Comparison of ENCODE assay signal across 15 cellular contexts in the genomic region with DNA sequence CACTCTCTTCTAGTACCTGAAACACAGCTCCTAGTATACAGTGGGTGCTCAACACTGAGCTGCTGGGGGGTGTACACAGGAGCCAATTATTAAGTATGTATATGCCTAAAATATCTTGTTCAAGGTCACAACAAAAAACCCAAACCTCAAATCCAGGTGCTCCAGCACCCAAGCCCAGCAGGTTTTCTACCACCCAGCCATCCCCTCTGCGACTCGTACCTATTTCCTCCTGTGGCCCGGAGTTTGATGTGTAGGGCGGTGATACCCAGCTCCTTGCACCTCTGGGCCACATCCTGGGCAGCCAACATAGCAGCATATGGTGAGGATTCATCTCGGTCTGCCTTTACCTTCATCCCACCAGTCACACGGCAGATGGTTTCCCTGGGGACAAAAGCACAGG. TPM values are rescaled to one million over a fixed set of nuclear protein-coding genes. Genes with fewer than 3 reads are reported as not detected.
DNase-seq lines count a peak whose midpoint lies in the region; ATAC-seq and TF ChIP-seq lines count a peak whose summit lies in the region.
"Had no signal": no experiment of that assay in that cellular context is flagged by ENCODE, and none has a peak within 500 bp of the region (broad histone marks: within the 10 kb centered on the region; RNA-seq: fewer than 3 reads in every experiment).

No MANE protein-coding gene starts in this region.

- H3K9me3 ChIP-seq in BLaER1 treated with 17β-estradiol and CSF1 and Interleukin-3, amounts not matched to agents 10 nM and 100 nM (replicated peaks in 1 of 11): peaks cover 0 to 6% (median 0%) of the 10 kb centered on the region in 11 experiments; a peak in 2 of 22 replicates
- peaks cover 3% of the 10 kb centered on the region for H3K9me3 ChIP-seq in DND-41 (ENCODE audit: insufficient read depth, low read length, severe bottlenecking)
- no peaks in the 10 kb centered on the region for H3K9me3 ChIP-seq in BE2C
- H3K9me3 ChIP-seq in ascending aorta: no peaks in the 10 kb centered on the region
- H3K9me3 ChIP-seq: tibial nerve had no signal

- intact Hi-C loops in ascending aorta (cut with DNase I): no loop called here

- H2AFZ ChIP-seq in DND-41 (ENCODE audit: low read depth, low read length): no peak overlapping the region
- H2AFZ ChIP-seq: neural progenitor cell had no signal

- H3K4me3 ChIP-seq in BLaER1 treated with 17β-estradiol and CSF1 and Interleukin-3, amounts not matched to agents 10 nM and 100 nM: peak overlapping the region in 9 of 10 experiments; percentile 77 to 96 (median 88); a peak in 10 of 20 replicates
- no peak overlapping the region for H3K4me3 ChIP-seq in DND-41 (ENCODE audit: low read depth in 1 of 2, low read length in 2 of 2)
- H3K4me3 ChIP-seq in BE2C (ENCODE audit: low read depth, low read length): no peak overlapping the region; the same call in 1 of the 2 replicates
- no peak overlapping the region for H3K4me3 ChIP-seq in ascending aorta
- H3K4me3 ChIP-seq: neural progenitor cell, tibial nerve had no signal

- H3K79me2 ChIP-seq in DND-41 (ENCODE audit: insufficient read depth, low read length): peaks cover 39% of the 10 kb centered on the region

- H3K27me3 ChIP-seq in BLaER1 treated with 17β-estradiol and CSF1 and Interleukin-3, amounts not matched to agents 10 nM and 100 nM: no peaks in the 10 kb centered on the region
- H3K27me3 ChIP-seq in DND-41 (ENCODE audit: insufficient read depth, low read length, poor library complexity) (no peaks in the 10 kb centered on the region), BE2C (no peaks in the 10 kb centered on the region), ascending aorta (no peaks in the 10 kb centered on the region)
- H3K27me3 ChIP-seq: neural progenitor cell, tibial nerve had no signal

- H3K27ac ChIP-seq in BLaER1 treated with 17β-estradiol and CSF1 and Interleukin-3, amounts not matched to agents 10 nM and 100 nM: peak overlapping the region in 2 of 11 experiments; percentile 28 to 99; a peak in 6 of 22 replicates
- H3K27ac ChIP-seq in DND-41 (ENCODE audit: low read length) (no peak overlapping the region), ascending aorta (no peak overlapping the region)
- H3K27ac ChIP-seq: neural progenitor cell had no signal

- H3K36me3 Mint-ChIP-seq in WTC11 (peaks cover 61% of the 10 kb centered on the region), glutamatergic neuron (ENCODE audit: unreplicated experiment) (peaks cover 12% of the 10 kb centered on the region)

- TF ChIP-seq CTCF in DND-41 (IDR thresholded peaks at IDR 0.05; ENCODE audit: borderline replicate concordance, extremely low read depth, low read length, poor library complexity, severe bottlenecking): no peak
- TF ChIP-seq CTCF in WTC11 (IDR thresholded peaks at IDR 0.05): no peak
- TF ChIP-seq CTCF in glutamatergic neuron (IDR thresholded peaks at IDR 0.05; ENCODE audit: partially characterized antibody, unreplicated experiment): no peak
- TF ChIP-seq CTCF in BE2C (IDR thresholded peaks at IDR 0.05; ENCODE audit: low read depth, low read length): no peak
- TF ChIP-seq CTCF in ascending aorta (IDR thresholded peaks at IDR 0.05): no peak

- no peak for DNase-seq in DND-41
- DNase-seq in WTC11 (ENCODE audit: low spot score): no peak
- no peak for DNase-seq in glutamatergic neuron
- DNase-seq in BE2C: no peak
- DNase-seq in ascending aorta (ENCODE audit: low spot score in 2 of 2): no peak
- no peak for DNase-seq in cerebellar cortex (ENCODE audit: low spot score)
- DNase-seq: amniotic stem cell; effector CD8-positive, alpha-beta T cell; Kasumi-1; left cardiac atrium; NCI-H2107 had no signal

- H3K27ac Mint-ChIP-seq in WTC11 (peak overlapping the region; percentile 83), glutamatergic neuron (ENCODE audit: unreplicated experiment) (peak overlapping the region; percentile 54)
- H3K27ac Mint-ChIP-seq: neural progenitor cell had no signal

- H3K36me3 ChIP-seq in BLaER1 treated with 17β-estradiol and CSF1 and Interleukin-3, amounts not matched to agents 10 nM and 100 nM: peaks cover 55 to 75% (median 67%) of the 10 kb centered on the region in 11 experiments
- peaks cover 67% of the 10 kb centered on the region for H3K36me3 ChIP-seq in DND-41 (ENCODE audit: insufficient read depth, low read length)
- H3K36me3 ChIP-seq in BE2C: peaks cover 66% of the 10 kb centered on the region
- peaks cover 46% of the 10 kb centered on the region in 2 donors for H3K36me3 ChIP-seq in ascending aorta

- H3K27me3 Mint-ChIP-seq in WTC11 (ENCODE audit: low read depth) (no peaks in the 10 kb centered on the region; the same call in 1 of the 2 replicates), glutamatergic neuron (ENCODE audit: unreplicated experiment) (peaks cover 11% of the 10 kb centered on the region)

- CTCF ChIA-PET in WTC11 (lab: Charles Lee): interaction anchor here (0.6 to 1.3 kb wide), 2 partner anchors 33 to 48 kb away, joined by 3 read pairs; no protein-coding TSS in a partner anchor

- H3K9ac ChIP-seq in BLaER1 treated with 17β-estradiol and CSF1 and Interleukin-3, amounts not matched to agents 10 nM and 100 nM: peak overlapping the region; percentile 90 to 100 (median 95); a peak in 20 of 22 replicates
- no peak overlapping the region for H3K9ac ChIP-seq in DND-41 (ENCODE audit: low read depth, low read length)
- H3K9ac ChIP-seq: neural progenitor cell had no signal

- H3K4me1 ChIP-seq in BLaER1 treated with 17β-estradiol and CSF1 and Interleukin-3, amounts not matched to agents 10 nM and 100 nM: peaks cover 26 to 67% (median 66%) of the 10 kb centered on the region in 10 experiments
- H3K4me1 ChIP-seq in DND-41 (ENCODE audit: insufficient read depth, low read length) (peaks cover 35% of the 10 kb centered on the region), BE2C (peaks cover 7% of the 10 kb centered on the region), ascending aorta (peaks cover 4 to 10% of the 10 kb centered on the region in 2 donors)

- peaks cover 71 to 76% (median 74%) of the 10 kb centered on the region in 11 experiments for H4K20me1 ChIP-seq in BLaER1 treated with 17β-estradiol and CSF1 and Interleukin-3, amounts not matched to agents 10 nM and 100 nM
- peaks cover 65% of the 10 kb centered on the region for H4K20me1 ChIP-seq in DND-41 (ENCODE audit: insufficient read depth, low read length)

- ATAC-seq in DND-41 (ENCODE audit: insufficient read depth, low read depth): no peak
- no peak for ATAC-seq in WTC11
- ATAC-seq in GM21515 (IDR thresholded peaks at IDR 0.05; ENCODE audit: unreplicated experiment): no peak
- ATAC-seq: left cardiac atrium had no signal

- no peak overlapping the region for H3K4me3 Mint-ChIP-seq in WTC11
- H3K4me3 Mint-ChIP-seq in glutamatergic neuron (ENCODE audit: unreplicated experiment): peak overlapping the region; percentile 92

- H3K4me2 ChIP-seq in BLaER1 treated with 17β-estradiol and CSF1 and Interleukin-3, amounts not matched to agents 10 nM and 100 nM: peak overlapping the region; percentile 84 to 98 (median 91)
- peak overlapping the region; percentile 85 for H3K4me2 ChIP-seq in DND-41 (ENCODE audit: insufficient read depth, low read length)
- H3K4me2 ChIP-seq: neural progenitor cell had no signal

- H3K4me1 Mint-ChIP-seq in WTC11 (peaks cover 39% of the 10 kb centered on the region), glutamatergic neuron (ENCODE audit: low read depth, unreplicated experiment) (peaks cover 32% of the 10 kb centered on the region)

- POLR2A ChIA-PET in WTC11 (lab: Charles Lee): interaction anchor here (0.6 kb wide), 1 partner anchor 939 kb away, joined by 3 read pairs; no protein-coding TSS in a partner anchor

- H3K9me3 Mint-ChIP-seq in WTC11 (peaks cover 4% of the 10 kb centered on the region), glutamatergic neuron (ENCODE audit: unreplicated experiment) (peaks cover 9% of the 10 kb centered on the region)

TF ChIP-seq in WTC11, 78 proteins besides CTCF, POLR2A, EP300 and RAD21 (continues in another document):
- TF ChIP-seq, protein P1, sequence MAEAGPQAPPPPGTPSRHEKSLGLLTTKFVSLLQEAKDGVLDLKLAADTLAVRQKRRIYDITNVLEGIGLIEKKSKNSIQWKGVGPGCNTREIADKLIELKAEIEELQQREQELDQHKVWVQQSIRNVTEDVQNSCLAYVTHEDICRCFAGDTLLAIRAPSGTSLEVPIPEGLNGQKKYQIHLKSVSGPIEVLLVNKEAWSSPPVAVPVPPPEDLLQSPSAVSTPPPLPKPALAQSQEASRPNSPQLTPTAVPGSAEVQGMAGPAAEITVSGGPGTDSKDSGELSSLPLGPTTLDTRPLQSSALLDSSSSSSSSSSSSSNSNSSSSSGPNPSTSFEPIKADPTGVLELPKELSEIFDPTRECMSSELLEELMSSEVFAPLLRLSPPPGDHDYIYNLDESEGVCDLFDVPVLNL (CRISPR knock-in tag; IDR thresholded peaks at IDR 0.05; ENCODE audit: borderline replicate concordance, low read depth): no peak
- TF ChIP-seq ZNF671 (CRISPR knock-in tag; IDR thresholded peaks at IDR 0.05) (no peak), ZBTB21 (CRISPR knock-in tag; IDR thresholded peaks at IDR 0.05; ENCODE audit: borderline replicate concordance) (no peak), ZBTB43 (CRISPR knock-in tag; IDR thresholded peaks at IDR 0.05) (no peak), ZNF219 (CRISPR knock-in tag; IDR thresholded peaks at IDR 0.05; ENCODE audit: borderline replicate concordance) (no peak)

RNA-seq across cellular contexts. Expression of gene RPS14, which starts 3.0 kb away (rescaled TPM):
- total RNA-seq in WTC11 (2021) (2,564 to 2,814 TPM (median 2,812 TPM) in 3 replicates), glutamatergic neuron (ENCODE audit: unreplicated experiment) (1,465 TPM), ascending aorta (1,928 TPM)
- 2,025 TPM for polyA plus RNA-seq in BE2C (2012; ENCODE audit: insufficient read depth, insufficient read length, low read depth)

RNA-seq across cellular contexts. Expression of gene CD74, which starts 33.9 kb away (rescaled TPM):
- total RNA-seq in WTC11 (2021) (28.2 to 47.6 TPM (median 44.3 TPM) in 3 replicates), glutamatergic neuron (ENCODE audit: unreplicated experiment) (3.1 TPM), ascending aorta (1,940 TPM)
- 0.91 TPM for polyA plus RNA-seq in BE2C (2012; ENCODE audit: insufficient read depth, insufficient read length, low read depth)

Comparison
In these comparisons a context has a peak if more than half of its experiments do, and no peak if none do; other contexts are left out.
1. H3K4me3 ChIP-seq: peak in BLaER1 treated with 17β-estradiol and CSF1 and Interleukin-3, amounts not matched to agents 10 nM and 100 nM (9 of 10); none in DND-41 (0 of 2), BE2C (single experiment) and ascending aorta (0 of 2).
2. RNA of gene CD74, which starts 33.9 kb away (total RNA-seq): 1,940 TPM in ascending aorta (single experiment); 28.2 to 47.6 TPM in WTC11 and 3.1 TPM in glutamatergic neuron (single experiment); every median in the first group is over 10 times any median in the second.